3 cellular contexts compared by ENCODE assay signal in genomic region chr16:57916735-57917450, GRCh38.
TF ChIP-seq lines count a peak whose summit lies in the region.

No MANE protein-coding gene starts in this region.

TF ChIP-seq in IMR-90, 13 proteins besides CTCF, POLR2A, EP300 and RAD21:
- TF ChIP-seq CHD1 (IDR thresholded peaks at IDR 0.05; ENCODE audit: low read depth, low read length) (no peak), ELK1 (IDR thresholded peaks at IDR 0.05; ENCODE audit: borderline replicate concordance, low read depth, low read length) (no peak), RFX5 (IDR thresholded peaks at IDR 0.05; ENCODE audit: low read depth, low read length) (no peak), MXI1 (IDR thresholded peaks at IDR 0.05; ENCODE audit: borderline replicate concordance, low read depth, low read length) (no peak), RCOR1 (IDR thresholded peaks at IDR 0.05; ENCODE audit: insufficient replicate concordance, low read length) (no peak), MAZ (IDR thresholded peaks at IDR 0.05; ENCODE audit: borderline replicate concordance, low read depth, low read length) (no peak), CEBPB (IDR thresholded peaks at IDR 0.05; ENCODE audit: low read depth, low read length) (no peak), SMC3 (IDR thresholded peaks at IDR 0.05; ENCODE audit: low read depth, low read length) (no peak), BHLHE40 (IDR thresholded peaks at IDR 0.05; ENCODE audit: low read depth, low read length) (no peak), FOS (IDR thresholded peaks at IDR 0.05; ENCODE audit: low read depth, low read length) (no peak), USF2 (IDR thresholded peaks at IDR 0.05; ENCODE audit: low read depth, low read length) (no peak)

TF ChIP-seq in HepG2, 621 proteins besides CTCF, POLR2A, EP300 and RAD21:
- 0 out of 2 replicates have a peak, but pooled peaks have one; percentile 25 for TF ChIP-seq CREB1 (IDR thresholded peaks at IDR 0.05)
- no peak for TF ChIP-seq CREB1 (CRISPR knock-in tag; IDR thresholded peaks at IDR 0.05)
- TF ChIP-seq ZNF629 (CRISPR knock-in tag; conservative IDR thresholded peaks at IDR 0.05) = peak; percentile 65
- no peak for TF ChIP-seq ZSCAN31 (CRISPR knock-in tag; IDR thresholded peaks at IDR 0.05; ENCODE audit: low read depth)

TF ChIP-seq in GM12891, 5 proteins besides CTCF, POLR2A, EP300 and RAD21:
- no peak for TF ChIP-seq POLR2AphosphoS5 (IDR thresholded peaks at IDR 0.05; ENCODE audit: low read depth, low read length)
- no peak for TF ChIP-seq POU2F2 (IDR thresholded peaks at IDR 0.05; ENCODE audit: low read depth, low read length)
- no peak for TF ChIP-seq SPI1 (IDR thresholded peaks at IDR 0.05; ENCODE audit: low read depth, low read length)
- no peak for TF ChIP-seq TAF1 (IDR thresholded peaks at IDR 0.05; ENCODE audit: low read depth, low read length)
- no peak for TF ChIP-seq PAX5 (IDR thresholded peaks at IDR 0.05; ENCODE audit: insufficient read depth, low read length, severe bottlenecking)
